8 cellular contexts compared by ENCODE assay signal in the genomic region with DNA sequence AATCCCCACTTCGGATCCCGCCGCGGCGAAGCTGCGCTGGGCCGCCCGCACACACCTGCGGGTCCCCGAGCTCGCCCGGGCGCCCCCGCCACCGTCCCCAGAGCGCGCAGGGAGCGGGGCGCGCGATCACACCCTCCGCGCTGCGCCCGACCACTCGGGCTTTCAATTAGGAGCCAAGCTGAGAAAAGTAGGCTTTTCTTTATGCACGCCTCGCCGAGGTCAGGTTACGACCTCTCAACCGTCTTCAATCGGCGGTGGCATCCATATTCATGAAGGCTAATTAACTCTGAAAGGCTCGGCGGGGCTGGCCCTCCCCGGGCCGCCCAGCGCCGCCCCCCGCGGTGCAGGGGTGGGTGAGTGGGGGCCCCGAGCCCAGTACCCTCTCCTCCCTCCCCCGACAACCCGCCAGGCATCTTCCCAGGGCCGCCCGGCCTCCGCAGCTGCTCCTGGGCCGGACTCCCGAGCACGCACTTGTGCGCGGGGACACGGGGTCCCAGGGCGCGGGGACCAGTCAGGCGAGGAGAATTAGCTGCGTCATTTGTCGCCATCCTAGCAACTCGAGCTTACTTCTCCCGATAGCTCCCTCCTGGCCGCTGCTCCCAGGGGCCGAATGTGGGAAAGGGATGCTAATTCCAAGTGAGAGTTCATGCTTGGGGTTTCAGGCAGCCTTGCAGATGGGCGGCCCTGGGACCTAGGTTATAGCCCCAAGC.
DNase-seq lines count a peak whose midpoint lies in the region; ATAC-seq and TF ChIP-seq lines count a peak whose summit lies in the region.

No MANE protein-coding gene starts in this region.

- no peaks in the 10 kb centered on the region for H3K36me3 ChIP-seq in naive thymus-derived CD4-positive, alpha-beta T cell (ENCODE audit: control insufficient read depth in 2 of 3, insufficient read depth in 3 of 3, low read length in 3 of 3)
- no peaks in the 10 kb centered on the region for H3K36me3 ChIP-seq in tibial artery

- intact Hi-C loops in naive thymus-derived CD4-positive, alpha-beta T cell (cut with micrococcal nuclease) = loop anchor here (1.0 to 10.0 kb wide), 23 partner anchors 37 to 1272 kb away; a partner anchor contains a TSS
- intact Hi-C loops in tibial artery (cut with DNase I; ENCODE audit: low total_unique reads) = loop anchor here (5.0 to 10.0 kb wide), 3 partner anchors 250 to 1027 kb away; a partner anchor contains a TSS

- peak overlapping the region; percentile 53 for H3K27ac Mint-ChIP-seq in activated T-helper 17 cell treated with anti-CD3 and anti-CD28 coated beads, Interleukin-2, amount 50 U/mL, for 72 hours
- H3K27ac Mint-ChIP-seq in naive thymus-derived CD4-positive, alpha-beta T cell = peak overlapping the region in 8 of 9 donors; percentile 1 to 96 (median 77)

- CTCF ChIA-PET in naive thymus-derived CD4-positive, alpha-beta T cell (lab: Charles Lee) = interaction anchor here (0.5 to 4.2 kb wide), 24 partner anchors 19 to 1023 kb away, joined by 3 to 24 read pairs (median 3); a partner anchor contains a TSS

- H3K27me3 ChIP-seq in foreskin keratinocyte = peaks cover 9% of the 10 kb centered on the region
- no peaks in the 10 kb centered on the region for H3K27me3 ChIP-seq in naive thymus-derived CD4-positive, alpha-beta T cell (ENCODE audit: control insufficient read depth in 2 of 2, insufficient read depth in 2 of 2, low read length in 2 of 2)
- no peaks in the 10 kb centered on the region for H3K27me3 ChIP-seq in tibial artery

- H3K9me3 ChIP-seq in naive thymus-derived CD4-positive, alpha-beta T cell (ENCODE audit: control insufficient read depth in 2 of 3, low read length in 3 of 3) = no peaks in the 10 kb centered on the region
- H3K9me3 ChIP-seq in tibial artery = no peaks in the 10 kb centered on the region

- H3K27me3 Mint-ChIP-seq in activated T-helper 17 cell treated with anti-CD3 and anti-CD28 coated beads, Interleukin-2, amount 50 U/mL, for 72 hours = no peaks in the 10 kb centered on the region
- H3K27me3 Mint-ChIP-seq in naive thymus-derived CD4-positive, alpha-beta T cell = no peaks in the 10 kb centered on the region

- ATAC-seq in activated T-helper 17 cell treated with anti-CD3 and anti-CD28 coated beads, Interleukin-2, amount 50 U/mL, for 72 hours (replicated peaks) = no peak
- ATAC-seq in foreskin keratinocyte (peak; percentile 18), HG03439 (IDR thresholded peaks at IDR 0.05; ENCODE audit: unreplicated experiment) (no peak)
- peak; percentile 17 for ATAC-seq in naive thymus-derived CD4-positive, alpha-beta T cell

- H3K4me3 ChIP-seq in naive thymus-derived CD4-positive, alpha-beta T cell (ENCODE audit: low read length) = peak overlapping the region; percentile 64
- H3K4me3 ChIP-seq in tibial artery = peak overlapping the region; percentile 74 to 76

- peak overlapping the region; percentile 76 for H3K4me3 Mint-ChIP-seq in activated T-helper 17 cell treated with anti-CD3 and anti-CD28 coated beads, Interleukin-2, amount 50 U/mL, for 72 hours
- peak overlapping the region; percentile 80 to 92 (median 88) for H3K4me3 Mint-ChIP-seq in naive thymus-derived CD4-positive, alpha-beta T cell

- DNase-seq in SKM-1 treated with dmso at 0.1 percent for 144 hours (lab: John Stamatoyannopoulos, UW; ENCODE audit: unreplicated experiment) (peak; percentile 10), SKM-1 (lab: John Stamatoyannopoulos, UW; ENCODE audit: unreplicated experiment) (no peak), NCI-H2227 (lab: John Stamatoyannopoulos, UW; ENCODE audit: unreplicated experiment) (peak; percentile 81), foreskin keratinocyte (peak in 1 of 2 donors; percentile 7), tibial artery (peak; percentile 84 to 92)
- DNase-seq in naive thymus-derived CD4-positive, alpha-beta T cell = peak; percentile 14 to 45 (median 35)

- no peaks in the 10 kb centered on the region for H3K36me3 Mint-ChIP-seq in activated T-helper 17 cell treated with anti-CD3 and anti-CD28 coated beads, Interleukin-2, amount 50 U/mL, for 72 hours (ENCODE audit: low read depth)
- peaks cover 0 to 5% (median 4%) of the 10 kb centered on the region in 5 donors for H3K36me3 Mint-ChIP-seq in naive thymus-derived CD4-positive, alpha-beta T cell

- H3K27ac ChIP-seq in foreskin keratinocyte = no peak overlapping the region
- H3K27ac ChIP-seq in naive thymus-derived CD4-positive, alpha-beta T cell (ENCODE audit: low read depth, low read length) = peak overlapping the region; percentile 64
- H3K27ac ChIP-seq in tibial artery = peak overlapping the region; percentile 97

- POLR2A ChIA-PET in naive thymus-derived CD4-positive, alpha-beta T cell (lab: Charles Lee) = interaction anchor here (0.6 to 3.4 kb wide), 23 partner anchors 9 to 1023 kb away, joined by 3 to 41 read pairs (median 4); a partner anchor contains a TSS

- peaks cover 17% of the 10 kb centered on the region for H3K4me1 Mint-ChIP-seq in activated T-helper 17 cell treated with anti-CD3 and anti-CD28 coated beads, Interleukin-2, amount 50 U/mL, for 72 hours
- peaks cover 5 to 38% (median 33%) of the 10 kb centered on the region in 7 donors for H3K4me1 Mint-ChIP-seq in naive thymus-derived CD4-positive, alpha-beta T cell

- no peaks in the 10 kb centered on the region for H3K9me3 Mint-ChIP-seq in activated T-helper 17 cell treated with anti-CD3 and anti-CD28 coated beads, Interleukin-2, amount 50 U/mL, for 72 hours
- peaks cover 0 to 4% (median 0%) of the 10 kb centered on the region in 11 donors for H3K9me3 Mint-ChIP-seq in naive thymus-derived CD4-positive, alpha-beta T cell

- H3K4me1 ChIP-seq in foreskin keratinocyte = no peaks in the 10 kb centered on the region
- peaks cover 0 to 16% of the 10 kb centered on the region in 2 donors for H3K4me1 ChIP-seq in naive thymus-derived CD4-positive, alpha-beta T cell (ENCODE audit: control insufficient read depth in 2 of 2, insufficient read depth in 2 of 2, low read length in 2 of 2)
- H3K4me1 ChIP-seq in tibial artery = peaks cover 0 to 22% (median 20%) of the 10 kb centered on the region in 4 donors

- TF ChIP-seq CTCF in foreskin keratinocyte (conservative IDR thresholded peaks at IDR 0.05) (no peak), tibial artery (IDR thresholded peaks at IDR 0.05) (peak in 1 of 2 experiments; percentile 32)

Comparison
In these comparisons a context has a peak if more than half of its experiments do, and no peak if none do; other contexts are left out.
1. ATAC-seq: peak in foreskin keratinocyte (single experiment) and naive thymus-derived CD4-positive, alpha-beta T cell (single experiment); none in activated T-helper 17 cell treated with anti-CD3 and anti-CD28 coated beads, Interleukin-2, amount 50 U/mL, for 72 hours (single experiment) and HG03439 (single experiment).